ENCODE assay signal across 22 cellular contexts in genomic region chr16:4706871-4707270, GRCh38. TPM values are rescaled to one million over a fixed set of nuclear protein-coding genes. Genes with fewer than 3 reads are reported as not detected.
DNase-seq lines count a peak whose midpoint lies in the region; ATAC-seq, FAIRE-seq and TF ChIP-seq lines count a peak whose summit lies in the region.
"Had no signal": no experiment of that assay in that cellular context is flagged by ENCODE, and none has a peak within 500 bp of the region (broad histone marks: within the 10 kb centered on the region; RNA-seq: fewer than 3 reads in every experiment).

No MANE protein-coding gene starts in this region.

- H3K27ac ChIP-seq in astrocyte (ENCODE audit: low read depth, low read length) (no peak overlapping the region), colonic mucosa (no peak overlapping the region)
- H3K27ac ChIP-seq: A549, C4-2B, RWPE1 had no signal

- no peaks in the 10 kb centered on the region for H3K4me1 Mint-ChIP-seq in activated naive CD4-positive, alpha-beta T cell treated with anti-CD3 and anti-CD28 coated beads, Interleukin-2, amount 50 U/mL, for 24 hours
- H3K4me1 Mint-ChIP-seq in astrocyte (ENCODE audit: low read depth, unreplicated experiment) = peaks cover 6% of the 10 kb centered on the region

- peaks cover 21% of the 10 kb centered on the region for H4K20me1 ChIP-seq in astrocyte (ENCODE audit: insufficient read depth, low read length)

- H3K9ac ChIP-seq in astrocyte (ENCODE audit: low read length) = no peak overlapping the region
- no peak overlapping the region for H3K9ac ChIP-seq in colonic mucosa (ENCODE audit: low read depth in 2 of 2, low read length in 2 of 2)

- H3K27me3 Mint-ChIP-seq in activated naive CD4-positive, alpha-beta T cell treated with anti-CD3 and anti-CD28 coated beads, Interleukin-2, amount 50 U/mL, for 24 hours = no peaks in the 10 kb centered on the region
- H3K27me3 Mint-ChIP-seq in astrocyte (ENCODE audit: low read depth, unreplicated experiment) = no peaks in the 10 kb centered on the region

- H3K9me3 Mint-ChIP-seq in activated naive CD4-positive, alpha-beta T cell treated with anti-CD3 and anti-CD28 coated beads, Interleukin-2, amount 50 U/mL, for 24 hours = no peaks in the 10 kb centered on the region
- no peaks in the 10 kb centered on the region for H3K9me3 Mint-ChIP-seq in astrocyte (ENCODE audit: unreplicated experiment)
- H3K9me3 Mint-ChIP-seq: HFFc6 had no signal

- H3K4me1 ChIP-seq in astrocyte (ENCODE audit: insufficient read depth, low read length) = no peaks in the 10 kb centered on the region
- peaks cover 6% of the 10 kb centered on the region for H3K4me1 ChIP-seq in colonic mucosa
- H3K4me1 ChIP-seq: A549 had no signal

- H3K4me3 ChIP-seq in astrocyte (ENCODE audit: insufficient read depth, low read depth, low read length) (no peak overlapping the region), colonic mucosa (no peak overlapping the region)
- H3K4me3 ChIP-seq: A549, GM12878 had no signal

- no peak overlapping the region for H2AFZ ChIP-seq in astrocyte (ENCODE audit: low read depth, low read length)

- no peak for DNase-seq in activated naive CD4-positive, alpha-beta T cell treated with anti-CD3 and anti-CD28 coated beads, Interleukin-2, amount 50 U/mL, for 16 hours
- DNase-seq in astrocyte (ENCODE audit: low read depth) (no peak), middle frontal gyrus (ENCODE audit: extremely low spot score, low spot score) (peak; percentile 29), colonic mucosa (no peak), head of caudate nucleus (no peak), HTR-8/SVneo (ENCODE audit: insufficient read length, low spot score) (no peak)
- DNase-seq: DMS 273 treated with DMSO at 0.1 percent for 48 hours, GDM1, HFFc6, NCI-H1092, NCI-H146, NCI-H2081 treated with DMSO at 0.1 percent for 48 hours, NCI-H510A, NCI-H774 had no signal

- peak overlapping the region; percentile 68 for H3K27ac Mint-ChIP-seq in activated naive CD4-positive, alpha-beta T cell treated with anti-CD3 and anti-CD28 coated beads, Interleukin-2, amount 50 U/mL, for 24 hours
- H3K27ac Mint-ChIP-seq in astrocyte (ENCODE audit: unreplicated experiment) = no peak overlapping the region
- H3K27ac Mint-ChIP-seq: HFFc6 had no signal

- no peak for ATAC-seq in GM21515 (IDR thresholded peaks at IDR 0.05; ENCODE audit: unreplicated experiment)
- ATAC-seq: A549, GM12878 had no signal

- H3K4me3 Mint-ChIP-seq in activated naive CD4-positive, alpha-beta T cell treated with anti-CD3 and anti-CD28 coated beads, Interleukin-2, amount 50 U/mL, for 24 hours = no peak overlapping the region
- peak overlapping the region; percentile 16 for H3K4me3 Mint-ChIP-seq in astrocyte (ENCODE audit: unreplicated experiment)
- H3K4me3 Mint-ChIP-seq: HFFc6 had no signal

- intact Hi-C loops in colonic mucosa (cut with DNase I) (no loop called here), head of caudate nucleus (cut with DNase I) (no loop called here)

- H3K36me3 ChIP-seq in astrocyte (ENCODE audit: insufficient read depth, low read length) (peaks cover 3% of the 10 kb centered on the region), colonic mucosa (no peaks in the 10 kb centered on the region)

- peaks cover 12% of the 10 kb centered on the region for H3K36me3 Mint-ChIP-seq in activated naive CD4-positive, alpha-beta T cell treated with anti-CD3 and anti-CD28 coated beads, Interleukin-2, amount 50 U/mL, for 24 hours
- H3K36me3 Mint-ChIP-seq in astrocyte (ENCODE audit: low read depth, unreplicated experiment) = peaks cover 24% of the 10 kb centered on the region

- H3K27me3 ChIP-seq in astrocyte (ENCODE audit: insufficient read depth, low read length) (no peaks in the 10 kb centered on the region), colonic mucosa (no peaks in the 10 kb centered on the region)

- no peaks in the 10 kb centered on the region for H3K9me3 ChIP-seq in astrocyte (ENCODE audit: insufficient read depth, low read depth, low read length)
- H3K9me3 ChIP-seq in colonic mucosa = no peaks in the 10 kb centered on the region
- H3K9me3 ChIP-seq: A549 had no signal

- TF ChIP-seq CTCF in astrocyte (IDR thresholded peaks at IDR 0.05; ENCODE audit: insufficient read depth, low read depth, low read length) (no peak), colonic mucosa (IDR thresholded peaks at IDR 0.05) (no peak)

- H3K79me2 ChIP-seq in astrocyte (ENCODE audit: insufficient read depth, low read length) = no peaks in the 10 kb centered on the region

- no peak for FAIRE-seq in astrocyte (lab: Jason Lieb, UNC)
- no peak for FAIRE-seq in HTR-8/SVneo (lab: Jason Lieb, UNC)
- FAIRE-seq: A549, GM12878, GM18507, H1 had no signal

- H3K4me2 ChIP-seq in astrocyte (ENCODE audit: low read length) = no peak overlapping the region
- H3K4me2 ChIP-seq: A549 had no signal

RNA-seq across cellular contexts. Expression of gene NUDT16L1, which starts 13.5 kb away (rescaled TPM):
- total RNA-seq in astrocyte (42.2 and 43.6 TPM in 2 replicates), colonic mucosa (10 to 100 TPM; 50.7 to 80.1 TPM)

RNA-seq across cellular contexts. Expression of gene ANKS3, which starts 27.2 kb away (rescaled TPM):
- total RNA-seq in astrocyte = 23.7 and 27.2 TPM in 2 replicates
- 10 to 100 TPM; 10.1 to 23.2 TPM for total RNA-seq in colonic mucosa

RNA-seq across cellular contexts. Expression of gene DNAAF8, which starts 27.5 kb away (rescaled TPM):
- total RNA-seq in astrocyte = 2.7 and 2.9 TPM in 2 replicates
- total RNA-seq in colonic mucosa = under 1 TPM; 0.61 to 0.69 TPM
- total RNA-seq: H1 had no signal
